In the genomic region with DNA sequence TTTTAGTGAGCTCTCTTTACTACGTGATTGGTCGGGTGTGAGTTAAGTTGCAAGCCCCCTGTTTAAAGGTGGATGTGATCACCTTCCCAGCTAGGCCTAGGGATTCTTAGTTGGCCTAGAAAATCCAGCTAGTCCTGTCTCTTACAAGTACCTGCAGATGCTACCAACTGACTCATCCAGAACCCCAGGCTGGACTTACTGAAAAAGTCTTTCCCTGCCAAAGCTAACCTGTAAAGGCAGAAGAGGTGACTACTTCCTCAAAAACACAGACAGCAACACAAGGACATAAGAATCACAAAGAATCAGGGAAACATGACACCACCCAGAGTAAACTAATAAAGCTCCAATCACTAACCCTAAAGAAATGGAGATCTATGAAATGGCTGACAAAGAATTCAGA, we compare ENCODE assay signal across 23 cellular contexts. TPM values are rescaled to one million over a fixed set of nuclear protein-coding genes. Genes with fewer than 3 reads are reported as not detected.
A peak's percentile ranks its signal among the peaks of the same experiment; 100 is the strongest.
DNase-seq lines count a peak whose midpoint lies in the region; ATAC-seq and TF ChIP-seq lines count a peak whose summit lies in the region.
"Had no signal": no experiment of that assay in that cellular context is flagged by ENCODE, and none has a peak within 500 bp of the region (broad histone marks: within the 10 kb centered on the region; RNA-seq: fewer than 3 reads in every experiment).

No MANE protein-coding gene starts in this region.

- H3K4me3 ChIP-seq in HEK293 (ENCODE audit: low read depth, low read length): no peak overlapping the region
- peak overlapping the region; percentile 63 for H3K4me3 ChIP-seq in endodermal cell (ENCODE audit: low read length)
- H3K4me3 ChIP-seq: A549; BLaER1 treated with 17β-estradiol and CSF1 and Interleukin-3, amounts not matched to agents 10 nM and 100 nM had no signal

- H3K4me1 ChIP-seq in HEK293 (ENCODE audit: control insufficient read depth, insufficient read depth, low read length) (no peaks in the 10 kb centered on the region), endodermal cell (ENCODE audit: control insufficient read depth, insufficient read depth, low read length) (peaks cover 5% of the 10 kb centered on the region)
- H3K4me1 ChIP-seq: A549; BE2C; BLaER1 treated with 17β-estradiol and CSF1 and Interleukin-3, amounts not matched to agents 10 nM and 100 nM had no signal

- CTCF ChIA-PET in HEK293 (lab: Yijun Ruan, JAX): interaction anchor here (0.6 to 0.7 kb wide), 2 partner anchors 50 to 66 kb away, joined by 3 read pairs; no protein-coding TSS in a partner anchor

- no peaks in the 10 kb centered on the region for H3K27me3 Mint-ChIP-seq in endodermal cell (ENCODE audit: insufficient read depth)

- H3K4me3 Mint-ChIP-seq in endodermal cell: no peak overlapping the region
- H3K4me3 Mint-ChIP-seq: CD4-positive, alpha-beta memory T cell had no signal

- H3K9me3 ChIP-seq in HEK293 (ENCODE audit: control insufficient read depth, insufficient read depth, low read depth, low read length): no peaks in the 10 kb centered on the region
- H3K9me3 ChIP-seq in endodermal cell (ENCODE audit: control insufficient read depth, low read length): peaks cover 82% of the 10 kb centered on the region
- H3K9me3 ChIP-seq: A549 had no signal

- H3K9me3 Mint-ChIP-seq in endodermal cell: peaks cover 83% of the 10 kb centered on the region

- DNase-seq in endodermal cell: no peak
- DNase-seq in mesenteric fat pad (ENCODE audit: low spot score): no peak
- DNase-seq in GM03348 (ENCODE audit: low spot score): no peak
- DNase-seq in NCI-H1417 treated with DMSO at 0.1 percent for 48 hours (lab: John Stamatoyannopoulos, UW): no peak
- DNase-seq: 8988T; ACHN; AML-193; BE2C; Calu3; CD4-positive, alpha-beta memory T cell; COR-L47; DMS153; DMS79 treated with DMSO at 0.1 percent for 48 hours; GF-D8; GOT3; HCEC 1CT had no signal

- H3K9ac ChIP-seq in endodermal cell (ENCODE audit: extremely low read depth, low read length, poor library complexity, severe bottlenecking): no peak overlapping the region
- H3K9ac ChIP-seq: BLaER1 treated with 17β-estradiol and CSF1 and Interleukin-3, amounts not matched to agents 10 nM and 100 nM had no signal

- ATAC-seq in esophagus mucosa: peak; percentile 97
- ATAC-seq: A549 had no signal

- H3K27ac Mint-ChIP-seq in endodermal cell: no peak overlapping the region

- peaks cover 26% of the 10 kb centered on the region for H3K36me3 Mint-ChIP-seq in endodermal cell (ENCODE audit: low read depth)

- WGBS in endodermal cell (ENCODE audit: insufficient coverage in 1 of 2, insufficient read length in 1 of 2), 2 experiments: 91 to 100% methylated on average over 2 of the region's 2 CpGs

- POLR2A ChIA-PET in HEK293 (lab: Yijun Ruan, JAX): no interaction called here

- peak overlapping the region; percentile 10; the same call in 1 of the 2 replicates for H3K27ac ChIP-seq in C4-2B
- no peak overlapping the region for H3K27ac ChIP-seq in HEK293 (ENCODE audit: extremely low read depth, low read depth, low read length)
- no peak overlapping the region for H3K27ac ChIP-seq in endodermal cell (ENCODE audit: low read depth, low read length)
- H3K27ac ChIP-seq: A549; BLaER1 treated with 17β-estradiol and CSF1 and Interleukin-3, amounts not matched to agents 10 nM and 100 nM had no signal

- TF ChIP-seq CTCF in C4-2B (conservative IDR thresholded peaks at IDR 0.05): no peak
- TF ChIP-seq CTCF in HEK293 (tag by site-specific recombination; IDR thresholded peaks at IDR 0.05): no peak
- TF ChIP-seq CTCF in endodermal cell (conservative IDR thresholded peaks at IDR 0.05): no peak

- no peaks in the 10 kb centered on the region for H3K27me3 ChIP-seq in endodermal cell (ENCODE audit: control insufficient read depth, insufficient read depth, low read length, poor library complexity, severe bottlenecking)
- H3K27me3 ChIP-seq: BE2C; BLaER1 treated with 17β-estradiol and CSF1 and Interleukin-3, amounts not matched to agents 10 nM and 100 nM had no signal

- peaks cover 10% of the 10 kb centered on the region for H3K4me1 Mint-ChIP-seq in endodermal cell

- H3K36me3 ChIP-seq in HEK293 (ENCODE audit: control insufficient read depth in 2 of 2, insufficient read depth in 1 of 2, low read length in 2 of 2) (no peaks in the 10 kb centered on the region), endodermal cell (ENCODE audit: control insufficient read depth, insufficient read depth, low read length) (no peaks in the 10 kb centered on the region)
- H3K36me3 ChIP-seq: BE2C had no signal

TF ChIP-seq in HEK293, 187 proteins besides CTCF, POLR2A, EP300 and RAD21:
- TF ChIP-seq SETDB1 (IDR thresholded peaks at IDR 0.05; ENCODE audit: insufficient read length, low read length): peak; percentile 52
- no peak for TF ChIP-seq ZNF626 (tag by site-specific recombination; IDR thresholded peaks at IDR 0.05)
- no peak for TF ChIP-seq ZNF514 (tag by site-specific recombination; IDR thresholded peaks at IDR 0.05)
- no peak for TF ChIP-seq KLF8 (tag by site-specific recombination; IDR thresholded peaks at IDR 0.05)
- TF ChIP-seq, protein P1, sequence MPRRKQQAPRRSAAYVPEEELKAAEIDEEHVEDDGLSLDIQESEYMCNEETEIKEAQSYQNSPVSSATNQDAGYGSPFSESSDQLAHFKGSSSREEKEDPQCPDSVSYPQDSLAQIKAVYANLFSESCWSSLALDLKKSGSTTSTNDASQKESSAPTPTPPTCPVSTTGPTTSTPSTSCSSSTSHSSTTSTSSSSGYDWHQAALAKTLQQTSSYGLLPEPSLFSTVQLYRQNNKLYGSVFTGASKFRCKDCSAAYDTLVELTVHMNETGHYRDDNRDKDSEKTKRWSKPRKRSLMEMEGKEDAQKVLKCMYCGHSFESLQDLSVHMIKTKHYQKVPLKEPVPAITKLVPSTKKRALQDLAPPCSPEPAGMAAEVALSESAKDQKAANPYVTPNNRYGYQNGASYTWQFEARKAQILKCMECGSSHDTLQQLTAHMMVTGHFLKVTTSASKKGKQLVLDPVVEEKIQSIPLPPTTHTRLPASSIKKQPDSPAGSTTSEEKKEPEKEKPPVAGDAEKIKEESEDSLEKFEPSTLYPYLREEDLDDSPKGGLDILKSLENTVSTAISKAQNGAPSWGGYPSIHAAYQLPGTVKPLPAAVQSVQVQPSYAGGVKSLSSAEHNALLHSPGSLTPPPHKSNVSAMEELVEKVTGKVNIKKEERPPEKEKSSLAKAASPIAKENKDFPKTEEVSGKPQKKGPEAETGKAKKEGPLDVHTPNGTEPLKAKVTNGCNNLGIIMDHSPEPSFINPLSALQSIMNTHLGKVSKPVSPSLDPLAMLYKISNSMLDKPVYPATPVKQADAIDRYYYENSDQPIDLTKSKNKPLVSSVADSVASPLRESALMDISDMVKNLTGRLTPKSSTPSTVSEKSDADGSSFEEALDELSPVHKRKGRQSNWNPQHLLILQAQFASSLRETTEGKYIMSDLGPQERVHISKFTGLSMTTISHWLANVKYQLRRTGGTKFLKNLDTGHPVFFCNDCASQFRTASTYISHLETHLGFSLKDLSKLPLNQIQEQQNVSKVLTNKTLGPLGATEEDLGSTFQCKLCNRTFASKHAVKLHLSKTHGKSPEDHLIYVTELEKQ (tag by site-specific recombination; IDR thresholded peaks at IDR 0.05; ENCODE audit: borderline replicate concordance): no peak
- TF ChIP-seq ZNF140 (tag by site-specific recombination; IDR thresholded peaks at IDR 0.05): no peak
- no peak for TF ChIP-seq ZNF544 (tag by site-specific recombination; IDR thresholded peaks at IDR 0.05)
- TF ChIP-seq ZNF239 (tag by site-specific recombination; IDR thresholded peaks at IDR 0.05): no peak
TF ChIP-seq in HEK293: peak in this region for 1.

RNA-seq across cellular contexts. Expression of a gene that starts 39.1 kb away (rescaled TPM):
- not detected for total RNA-seq in endodermal cell
- not detected for polyA plus RNA-seq in endodermal cell (2013, experiment 1 of 2)
- not detected for polyA plus RNA-seq in endodermal cell (2013, experiment 2 of 2)
- not detected for total RNA-seq in esophagus mucosa
- not detected for total RNA-seq in mesenteric fat pad
- total RNA-seq: Calu3; CD4-positive, alpha-beta memory T cell; Daoy; G401 had no signal
- polyA plus RNA-seq: A549; CD4-positive, alpha-beta memory T cell had no signal
